8 cellular contexts compared by ENCODE assay signal in the genomic region with DNA sequence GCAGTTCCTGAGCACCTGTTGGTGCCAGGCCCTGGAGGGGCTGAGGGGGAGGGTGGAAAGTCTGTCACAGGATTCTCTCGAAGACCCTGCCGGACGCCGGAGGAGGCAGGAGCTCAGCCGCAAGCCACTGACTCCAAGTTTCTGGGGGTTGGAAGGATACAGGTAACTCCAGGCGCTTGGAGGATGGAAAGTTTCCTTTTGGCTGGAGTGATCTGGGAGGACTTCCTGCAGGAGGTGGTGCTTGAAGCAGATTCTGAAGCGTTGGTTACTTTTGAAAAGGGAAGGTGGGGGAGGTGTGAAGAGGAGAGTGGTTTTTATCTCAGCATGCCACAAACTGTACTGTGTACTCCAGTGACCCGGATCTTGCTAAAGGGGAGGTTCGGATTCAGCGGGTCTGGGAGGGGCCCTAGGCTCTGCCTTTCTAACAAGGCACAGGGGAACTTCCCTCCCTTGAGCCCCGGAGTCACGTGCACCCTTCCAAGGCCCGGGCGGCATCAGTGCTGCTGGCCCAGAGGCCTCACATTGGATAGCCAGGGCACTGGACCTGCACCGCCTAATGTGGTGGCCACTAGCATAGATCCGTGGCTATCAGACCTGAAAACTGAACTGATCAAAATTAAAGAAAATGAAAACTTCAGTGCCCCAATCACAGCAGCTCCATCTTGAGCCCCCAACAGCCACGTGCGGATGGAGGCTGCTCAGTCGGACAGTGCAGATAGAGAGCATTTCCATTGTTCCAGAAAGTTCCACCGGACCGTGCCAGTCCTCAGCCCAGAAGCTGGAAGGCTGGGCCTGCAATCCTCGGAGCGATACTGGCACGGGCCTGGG. TPM values are rescaled to one million over a fixed set of nuclear protein-coding genes. Genes with fewer than 3 reads are reported as not detected.
A peak's percentile ranks its signal among the peaks of the same experiment; 100 is the strongest.
DNase-seq lines count a peak whose midpoint lies in the region; ATAC-seq and TF ChIP-seq lines count a peak whose summit lies in the region.

No MANE protein-coding gene starts in this region.

- BruUV-seq in A673 (replicated peaks; lab: Mats Ljungman, UMichigan) = no TSS peak

- no peaks in the 10 kb centered on the region for H3K36me3 ChIP-seq in A673 (ENCODE audit: insufficient read depth, low read length, poor library complexity, severe bottlenecking)

- peaks cover 2% of the 10 kb centered on the region for H3K36me3 Mint-ChIP-seq in IgD-negative memory B cell
- peaks cover 0 to 30% of the 10 kb centered on the region in 2 donors for H3K36me3 Mint-ChIP-seq in activated naive CD4-positive, alpha-beta T cell treated with anti-CD3 and anti-CD28 coated beads, Interleukin-2, amount 50 U/mL, for 72 hours

- peak overlapping the region; percentile 70 to 89 (median 81) for H3K4me3 Mint-ChIP-seq in IgD-negative memory B cell

- H3K4me3 ChIP-seq in A673 (ENCODE audit: low read depth, low read length, poor library complexity, severe bottlenecking) = no peak overlapping the region

- DNase-seq in A673 (ENCODE audit: low spot score) (no peak), posterior vena cava (ENCODE audit: low spot score) (peak; percentile 88), nucleus accumbens (lab: John Stamatoyannopoulos, UW) (no peak)
- DNase-seq in activated naive CD4-positive, alpha-beta T cell treated with anti-CD3 and anti-CD28 coated beads, Interleukin-2, amount 50 U/mL, for 72 hours (ENCODE audit: low spot score in 2 of 2) = peak in 1 of 2 donors; percentile 67

- peak overlapping the region; percentile 85 for H3K27ac ChIP-seq in A673 (ENCODE audit: low read depth, low read length, poor library complexity, severe bottlenecking)

- no peak for TF ChIP-seq CTCF in A673 (conservative IDR thresholded peaks at IDR 0.05; ENCODE audit: low read depth, low read length)

- H3K27me3 Mint-ChIP-seq in IgD-negative memory B cell = peaks cover 2% of the 10 kb centered on the region

- ATAC-seq in GM19328 (IDR thresholded peaks at IDR 0.05; ENCODE audit: unreplicated experiment) (peak; percentile 41), SK-N-SH treated with all-trans-retinoic acid at 6 μM for 48 hours (no peak), HG03108 (IDR thresholded peaks at IDR 0.05; ENCODE audit: unreplicated experiment) (no peak)
- peak; percentile 48 to 70 for ATAC-seq in activated naive CD4-positive, alpha-beta T cell treated with anti-CD3 and anti-CD28 coated beads, Interleukin-2, amount 50 U/mL, for 72 hours

- H3K9me3 ChIP-seq in A673 (ENCODE audit: low read depth, low read length, poor library complexity, severe bottlenecking) = peaks cover 10% of the 10 kb centered on the region

- POLR2A ChIA-PET in A673 (lab: Charles Lee; ENCODE audit: low non-redundant PET) = no interaction called here

- peaks cover 52% of the 10 kb centered on the region for H3K4me1 ChIP-seq in A673 (ENCODE audit: insufficient read depth, low read length, poor library complexity, severe bottlenecking)

- CTCF ChIA-PET in A673 (lab: Charles Lee) = no interaction called here

- peaks cover 40 to 50% (median 41%) of the 10 kb centered on the region in 3 donors for H3K4me1 Mint-ChIP-seq in IgD-negative memory B cell

- H3K9me3 Mint-ChIP-seq in IgD-negative memory B cell = no peaks in the 10 kb centered on the region
- H3K9me3 Mint-ChIP-seq in activated naive CD4-positive, alpha-beta T cell treated with anti-CD3 and anti-CD28 coated beads, Interleukin-2, amount 50 U/mL, for 72 hours = no peaks in the 10 kb centered on the region

- intact Hi-C loops in A673 (cut with micrococcal nuclease; ENCODE audit: unreplicated experiment) (loop anchor here (5.0 kb wide), 1 partner anchor 41 kb away; a partner anchor contains a TSS), posterior vena cava (cut with DNase I) (no loop called here)

- no peaks in the 10 kb centered on the region for H3K27me3 ChIP-seq in A673 (replicated peaks; ENCODE audit: insufficient read depth, low read depth, low read length, poor library complexity)

- H3K27ac Mint-ChIP-seq in IgD-negative memory B cell = peak overlapping the region; percentile 89 to 96 (median 90)
- peak overlapping the region; percentile 69 to 89 for H3K27ac Mint-ChIP-seq in activated naive CD4-positive, alpha-beta T cell treated with anti-CD3 and anti-CD28 coated beads, Interleukin-2, amount 50 U/mL, for 72 hours

TF ChIP-seq in SK-N-SH treated with all-trans-retinoic acid at 6 μM for 48 hours, 23 proteins besides CTCF, POLR2A, EP300 and RAD21:
- TF ChIP-seq, protein P1, sequence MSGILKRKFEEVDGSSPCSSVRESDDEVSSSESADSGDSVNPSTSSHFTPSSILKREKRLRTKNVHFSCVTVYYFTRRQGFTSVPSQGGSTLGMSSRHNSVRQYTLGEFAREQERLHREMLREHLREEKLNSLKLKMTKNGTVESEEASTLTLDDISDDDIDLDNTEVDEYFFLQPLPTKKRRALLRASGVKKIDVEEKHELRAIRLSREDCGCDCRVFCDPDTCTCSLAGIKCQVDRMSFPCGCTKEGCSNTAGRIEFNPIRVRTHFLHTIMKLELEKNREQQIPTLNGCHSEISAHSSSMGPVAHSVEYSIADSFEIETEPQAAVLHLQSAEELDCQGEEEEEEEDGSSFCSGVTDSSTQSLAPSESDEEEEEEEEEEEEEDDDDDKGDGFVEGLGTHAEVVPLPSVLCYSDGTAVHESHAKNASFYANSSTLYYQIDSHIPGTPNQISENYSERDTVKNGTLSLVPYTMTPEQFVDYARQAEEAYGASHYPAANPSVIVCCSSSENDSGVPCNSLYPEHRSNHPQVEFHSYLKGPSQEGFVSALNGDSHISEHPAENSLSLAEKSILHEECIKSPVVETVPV (CRISPR knock-in tag; IDR thresholded peaks at IDR 0.05) = no peak
- no peak for TF ChIP-seq BACH2 (CRISPR knock-in tag; IDR thresholded peaks at IDR 0.05; ENCODE audit: borderline replicate concordance)
- TF ChIP-seq, protein P2, sequence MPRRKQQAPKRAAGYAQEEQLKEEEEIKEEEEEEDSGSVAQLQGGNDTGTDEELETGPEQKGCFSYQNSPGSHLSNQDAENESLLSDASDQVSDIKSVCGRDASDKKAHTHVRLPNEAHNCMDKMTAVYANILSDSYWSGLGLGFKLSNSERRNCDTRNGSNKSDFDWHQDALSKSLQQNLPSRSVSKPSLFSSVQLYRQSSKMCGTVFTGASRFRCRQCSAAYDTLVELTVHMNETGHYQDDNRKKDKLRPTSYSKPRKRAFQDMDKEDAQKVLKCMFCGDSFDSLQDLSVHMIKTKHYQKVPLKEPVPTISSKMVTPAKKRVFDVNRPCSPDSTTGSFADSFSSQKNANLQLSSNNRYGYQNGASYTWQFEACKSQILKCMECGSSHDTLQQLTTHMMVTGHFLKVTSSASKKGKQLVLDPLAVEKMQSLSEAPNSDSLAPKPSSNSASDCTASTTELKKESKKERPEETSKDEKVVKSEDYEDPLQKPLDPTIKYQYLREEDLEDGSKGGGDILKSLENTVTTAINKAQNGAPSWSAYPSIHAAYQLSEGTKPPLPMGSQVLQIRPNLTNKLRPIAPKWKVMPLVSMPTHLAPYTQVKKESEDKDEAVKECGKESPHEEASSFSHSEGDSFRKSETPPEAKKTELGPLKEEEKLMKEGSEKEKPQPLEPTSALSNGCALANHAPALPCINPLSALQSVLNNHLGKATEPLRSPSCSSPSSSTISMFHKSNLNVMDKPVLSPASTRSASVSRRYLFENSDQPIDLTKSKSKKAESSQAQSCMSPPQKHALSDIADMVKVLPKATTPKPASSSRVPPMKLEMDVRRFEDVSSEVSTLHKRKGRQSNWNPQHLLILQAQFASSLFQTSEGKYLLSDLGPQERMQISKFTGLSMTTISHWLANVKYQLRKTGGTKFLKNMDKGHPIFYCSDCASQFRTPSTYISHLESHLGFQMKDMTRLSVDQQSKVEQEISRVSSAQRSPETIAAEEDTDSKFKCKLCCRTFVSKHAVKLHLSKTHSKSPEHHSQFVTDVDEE (CRISPR knock-in tag; IDR thresholded peaks at IDR 0.05) = no peak
- no peak for TF ChIP-seq ARNTL (CRISPR knock-in tag; IDR thresholded peaks at IDR 0.05; ENCODE audit: borderline replicate concordance, low read depth)
- TF ChIP-seq ZC3H10 (CRISPR knock-in tag; IDR thresholded peaks at IDR 0.05) = no peak
- TF ChIP-seq ZNF8 (CRISPR knock-in tag; IDR thresholded peaks at IDR 0.05) = no peak
- TF ChIP-seq TCF4 (CRISPR knock-in tag; IDR thresholded peaks at IDR 0.05; ENCODE audit: borderline replicate concordance) = no peak
- TF ChIP-seq RARB (CRISPR knock-in tag; IDR thresholded peaks at IDR 0.05) = no peak
- no peak for TF ChIP-seq CSDC2 (CRISPR knock-in tag; IDR thresholded peaks at IDR 0.05)
- no peak for TF ChIP-seq TOX (CRISPR knock-in tag; IDR thresholded peaks at IDR 0.05; ENCODE audit: borderline replicate concordance)
- TF ChIP-seq, protein P3, sequence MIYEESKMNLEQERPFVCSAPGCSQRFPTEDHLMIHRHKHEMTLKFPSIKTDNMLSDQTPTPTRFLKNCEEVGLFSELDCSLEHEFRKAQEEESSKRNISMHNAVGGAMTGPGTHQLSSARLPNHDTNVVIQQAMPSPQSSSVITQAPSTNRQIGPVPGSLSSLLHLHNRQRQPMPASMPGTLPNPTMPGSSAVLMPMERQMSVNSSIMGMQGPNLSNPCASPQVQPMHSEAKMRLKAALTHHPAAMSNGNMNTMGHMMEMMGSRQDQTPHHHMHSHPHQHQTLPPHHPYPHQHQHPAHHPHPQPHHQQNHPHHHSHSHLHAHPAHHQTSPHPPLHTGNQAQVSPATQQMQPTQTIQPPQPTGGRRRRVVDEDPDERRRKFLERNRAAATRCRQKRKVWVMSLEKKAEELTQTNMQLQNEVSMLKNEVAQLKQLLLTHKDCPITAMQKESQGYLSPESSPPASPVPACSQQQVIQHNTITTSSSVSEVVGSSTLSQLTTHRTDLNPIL (CRISPR knock-in tag; IDR thresholded peaks at IDR 0.05; ENCODE audit: low read depth) = no peak
- no peak for TF ChIP-seq ISL1 (CRISPR knock-in tag; IDR thresholded peaks at IDR 0.05)
- TF ChIP-seq ZNF565 (CRISPR knock-in tag; conservative IDR thresholded peaks at IDR 0.05; ENCODE audit: low read depth) = no peak
- TF ChIP-seq ZFP30 (CRISPR knock-in tag; IDR thresholded peaks at IDR 0.05) = no peak
- no peak for TF ChIP-seq GLIS3 (CRISPR knock-in tag; IDR thresholded peaks at IDR 0.05)
- no peak for TF ChIP-seq ZFP3 (CRISPR knock-in tag; IDR thresholded peaks at IDR 0.05)

RNA-seq across cellular contexts. Expression of a gene that starts 42.2 kb away (rescaled TPM):
- 64.2 and 72.4 TPM in 2 replicates for total RNA-seq in A673 (2021)
- polyA plus RNA-seq in IgD-negative memory B cell = 7.3 TPM
- total RNA-seq in activated naive CD4-positive, alpha-beta T cell treated with anti-CD3 and anti-CD28 coated beads, Interleukin-2, amount 50 U/mL, for 72 hours = 10 to 100 TPM; 18.5 to 27.9 TPM
- total RNA-seq in posterior vena cava = 10 to 100 TPM; 57.2 to 62.5 TPM

Comparison
In these comparisons a context has a peak if more than half of its experiments do, and no peak if none do; other contexts are left out.
1. ATAC-seq: peak in GM19328 (single experiment) and activated naive CD4-positive, alpha-beta T cell treated with anti-CD3 and anti-CD28 coated beads, Interleukin-2, amount 50 U/mL, for 72 hours (2 of 2); none in SK-N-SH treated with all-trans-retinoic acid at 6 μM for 48 hours (single experiment) and HG03108 (single experiment).